Comparison of ENCODE assay signal across 8 cellular contexts in genomic region chr2:233387667-233388528, GRCh38. TPM values are rescaled to one million over a fixed set of nuclear protein-coding genes. Genes with fewer than 3 reads are reported as not detected.
A peak's percentile ranks its signal among the peaks of the same experiment; 100 is the strongest.
DNase-seq lines count a peak whose midpoint lies in the region; ATAC-seq lines count a peak whose summit lies in the region.

No MANE protein-coding gene starts in this region.

- H3K4me3 Mint-ChIP-seq in immature natural killer cell, result peak overlapping the region in 4 of 5 donors; percentile 79 to 90 (median 82)
- H3K4me3 Mint-ChIP-seq in stimulated activated effector memory CD8-positive, alpha-beta T cell treated with anti-CD3 and anti-CD28 coated beads, Interleukin-12 subunit alpha, Interleukin-12 subunit beta, amount 100 ng/mL, for 72 hours, result peak overlapping the region; percentile 67

- H3K27me3 Mint-ChIP-seq in immature natural killer cell (ENCODE audit: low read depth in 3 of 3), result peaks cover 0 to 8% (median 0%) of the 10 kb centered on the region in 3 donors

- WGBS in GM23248 (ENCODE audit: low coverage in 1 of 2, low lambda C conversion rate in 2 of 2, missing lambda C conversion rate in 2 of 2), 2 experiments, result 40 to 42% methylated on average over 23 to 25 of the region's 25 CpGs

- peak overlapping the region; percentile 91 to 97 (median 94) for H3K27ac Mint-ChIP-seq in immature natural killer cell
- peak overlapping the region; percentile 95 for H3K27ac Mint-ChIP-seq in stimulated activated effector memory CD8-positive, alpha-beta T cell treated with anti-CD3 and anti-CD28 coated beads, Interleukin-12 subunit alpha, Interleukin-12 subunit beta, amount 100 ng/mL, for 72 hours

- no peaks in the 10 kb centered on the region for H3K79me2 ChIP-seq in GM23248 (ENCODE audit: insufficient read depth)

- no peaks in the 10 kb centered on the region for H3K9me3 Mint-ChIP-seq in immature natural killer cell
- no peaks in the 10 kb centered on the region for H3K9me3 Mint-ChIP-seq in stimulated activated effector memory CD8-positive, alpha-beta T cell treated with anti-CD3 and anti-CD28 coated beads, Interleukin-12 subunit alpha, Interleukin-12 subunit beta, amount 100 ng/mL, for 72 hours

- H3K9me3 ChIP-seq in GM23248 (ENCODE audit: low read depth), result no peaks in the 10 kb centered on the region

- no peak for ATAC-seq in stimulated activated effector memory CD8-positive, alpha-beta T cell treated with anti-CD3 and anti-CD28 coated beads, Interleukin-12 subunit alpha, Interleukin-12 subunit beta, amount 100 ng/mL, for 72 hours
- no peak for ATAC-seq in GM21576 (IDR thresholded peaks at IDR 0.05; ENCODE audit: unreplicated experiment)
- no peak for ATAC-seq in GM18519 (IDR thresholded peaks at IDR 0.05; ENCODE audit: low FRiP score, unreplicated experiment)

- H3F3A ChIP-seq in GM23248 (ENCODE audit: insufficient read depth), result 0 out of 2 replicates have a peak, but pooled peaks cover 6% of the 10 kb centered on the region

- H3K36me3 Mint-ChIP-seq in immature natural killer cell, result peaks cover 12 to 36% (median 18%) of the 10 kb centered on the region in 3 donors
- peaks cover 57% of the 10 kb centered on the region for H3K36me3 Mint-ChIP-seq in stimulated activated effector memory CD8-positive, alpha-beta T cell treated with anti-CD3 and anti-CD28 coated beads, Interleukin-12 subunit alpha, Interleukin-12 subunit beta, amount 100 ng/mL, for 72 hours

- DNase-seq in GM23248, result peak; percentile 87
- peak in 1 of 3 donors; percentile 30 for DNase-seq in immature natural killer cell
- DNase-seq in stimulated activated effector memory CD8-positive, alpha-beta T cell treated with anti-CD3 and anti-CD28 coated beads, Interleukin-12 subunit alpha, Interleukin-12 subunit beta, amount 100 ng/mL, for 72 hours (ENCODE audit: low spot score in 2 of 2), result no peak
- no peak for DNase-seq in NCI-H1930 (lab: John Stamatoyannopoulos, UW)
- no peak for DNase-seq in HuH-7 (ENCODE audit: low spot score)

- peak overlapping the region; percentile 11; the same call in 1 of the 2 replicates for H3K4me3 ChIP-seq in GM23248

- in situ Hi-C loops in GM23248 (cut with MboI), result no loop called here

- no peaks in the 10 kb centered on the region for H4K20me1 ChIP-seq in GM23248 (ENCODE audit: insufficient read depth)

- peaks cover 22% of the 10 kb centered on the region for H3K4me1 ChIP-seq in GM23248 (ENCODE audit: insufficient read depth)

- H2AFZ ChIP-seq in GM23248, result 0 out of 2 replicates have a peak overlapping the region, but pooled peaks have one; percentile 9

- H3K4me2 ChIP-seq in GM23248 (ENCODE audit: unreplicated experiment), result peak overlapping the region; percentile 47

- H3K27me3 ChIP-seq in GM23248 (replicated peaks; ENCODE audit: insufficient read depth), result no peaks in the 10 kb centered on the region

- H3K27ac ChIP-seq in GM23248 (peak overlapping the region; percentile 27), angular gyrus (ENCODE audit: low read depth, low read length) (peak overlapping the region; percentile 69)

- H3K36me3 ChIP-seq in GM23248 (ENCODE audit: low read depth), result no peaks in the 10 kb centered on the region

- peak overlapping the region; percentile 44; the same call in 1 of the 2 replicates for H3K9ac ChIP-seq in GM23248

- H3K4me1 Mint-ChIP-seq in immature natural killer cell, result peaks cover 80 to 95% of the 10 kb centered on the region in 2 donors
- peaks cover 56% of the 10 kb centered on the region for H3K4me1 Mint-ChIP-seq in stimulated activated effector memory CD8-positive, alpha-beta T cell treated with anti-CD3 and anti-CD28 coated beads, Interleukin-12 subunit alpha, Interleukin-12 subunit beta, amount 100 ng/mL, for 72 hours

- H3K9me2 ChIP-seq in GM23248 (ENCODE audit: insufficient read depth), result no peaks in the 10 kb centered on the region

RNA-seq across cellular contexts. Expression of gene DGKD, which starts 33.6 kb away (rescaled TPM):
- total RNA-seq in GM23248 (2014; rRNA removed; shearing (Covaris generic)), result 4.0 and 5.1 TPM in 2 replicates
- polyA plus RNA-seq in GM23248 (2016; fragmentation: Nextera tagmentation; extraction: Ambion mirVana) (2.7 and 3.9 TPM in 2 replicates), immature natural killer cell (10 to 100 TPM; 15.9 to 60.6 (median 21.3) TPM)
